11 cellular contexts compared by ENCODE assay signal in genomic region chr9:137303031-137303892, GRCh38. TPM values are rescaled to one million over a fixed set of nuclear protein-coding genes. Genes with fewer than 3 reads are reported as not detected.
DNase-seq lines count a peak whose midpoint lies in the region; ATAC-seq and TF ChIP-seq lines count a peak whose summit lies in the region.
"Had no signal": no experiment of that assay in that cellular context is flagged by ENCODE, and none has a peak within 500 bp of the region (broad histone marks: within the 10 kb centered on the region; RNA-seq: fewer than 3 reads in every experiment).

No MANE protein-coding gene starts in this region.

- peak; percentile 69 for DNase-seq in A673 (ENCODE audit: low spot score)
- no peak for DNase-seq in HCT116 (ENCODE audit: low read depth, low spot score)
- DNase-seq in dorsolateral prefrontal cortex, result peak in 1 of 10 donors; percentile 39
- no peak for DNase-seq in SKM-1 treated with dmso at 0.1 percent for 144 hours (lab: John Stamatoyannopoulos, UW; ENCODE audit: unreplicated experiment)
- DNase-seq: activated effector memory CD4-positive, alpha-beta T cell treated with Interleukin-2 at 50 U/mL for 16 hours had no signal

- H3K4me1 ChIP-seq in A673 (ENCODE audit: insufficient read depth, low read length, poor library complexity, severe bottlenecking) (peaks cover 54% of the 10 kb centered on the region), HCT116 (ENCODE audit: control insufficient read depth in 1 of 2, insufficient read depth in 2 of 2, low read length in 2 of 2) (peaks cover 11 to 53% of the 10 kb centered on the region in 2 experiments), mucosa of stomach (ENCODE audit: control insufficient read depth, insufficient read depth, low read length) (peaks cover 67% of the 10 kb centered on the region)

- H3K27ac ChIP-seq in A673 (ENCODE audit: low read depth, low read length, poor library complexity, severe bottlenecking) (peak overlapping the region; percentile 70), HCT116 (ENCODE audit: low read depth, low read length) (peak overlapping the region; percentile 61; the same call in 1 of the 2 replicates), dorsolateral prefrontal cortex (peak overlapping the region in 58 of 59 donors; percentile 15 to 91 (median 78))

- no peak for TF ChIP-seq POLR2A in HCT116 (IDR thresholded peaks at IDR 0.05; ENCODE audit: borderline replicate concordance, extremely low read depth, insufficient read depth, insufficient read length)

- H2AFZ ChIP-seq in HCT116 (ENCODE audit: low read depth, low read length, poor library complexity, severe bottlenecking), result no peak overlapping the region

- ATAC-seq in HCT116 (no peak), HG03354 (IDR thresholded peaks at IDR 0.05; ENCODE audit: poor library complexity, severe bottlenecking, unreplicated experiment) (no peak), HG02840 (IDR thresholded peaks at IDR 0.05; ENCODE audit: low FRiP score, unreplicated experiment) (no peak), HG03175 (IDR thresholded peaks at IDR 0.05; ENCODE audit: unreplicated experiment) (no peak)

- H3K4me2 ChIP-seq in HCT116 (ENCODE audit: low read length), result peak overlapping the region; percentile 66

- no peaks in the 10 kb centered on the region for H3K9me2 ChIP-seq in HCT116 (ENCODE audit: insufficient read depth)

- H3K4me3 ChIP-seq in A673 (ENCODE audit: low read depth, low read length, poor library complexity, severe bottlenecking) (peak overlapping the region; percentile 36), HCT116 (replicated peaks in 1 of 2; ENCODE audit: low read depth in 1 of 2, low read length in 2 of 2) (no peak overlapping the region; a peak in 2 of 4 replicates), dorsolateral prefrontal cortex (peak overlapping the region in 53 of 59 donors; percentile 30 to 69 (median 57)), mucosa of stomach (ENCODE audit: low read length) (no peak overlapping the region)

- peaks cover 17% of the 10 kb centered on the region for H3K79me2 ChIP-seq in HCT116 (ENCODE audit: insufficient read depth, low read length)

- POLR2A ChIA-PET in A673 (lab: Charles Lee; ENCODE audit: low non-redundant PET) (no interaction called here), HCT116 (lab: Charles Lee) (interaction anchor here (0.9 to 2.1 kb wide), 2 partner anchors 9 to 16 kb away, joined by 5 to 24 read pairs; no protein-coding TSS in a partner anchor)

- CTCF ChIA-PET in A673 (lab: Charles Lee), result interaction anchor here (0.6 to 1.3 kb wide), 2 partner anchors 96 to 120 kb away, joined by 4 to 8 read pairs; partner anchors contain the start of genes EXD3 and NOXA1
- CTCF ChIA-PET in HCT116 (lab: Charles Lee), result interaction anchor here (1.0 to 2.1 kb wide), 4 partner anchors 11 to 110 kb away, joined by 4 to 16 read pairs (median 6); no protein-coding TSS in a partner anchor

- H3K27me3 ChIP-seq in A673 (replicated peaks; ENCODE audit: insufficient read depth, low read depth, low read length, poor library complexity) (no peaks in the 10 kb centered on the region), HCT116 (ENCODE audit: insufficient read depth, low read length) (no peaks in the 10 kb centered on the region), dorsolateral prefrontal cortex (peaks cover 0 to 31% (median 4%) of the 10 kb centered on the region in 45 donors), mucosa of stomach (ENCODE audit: control insufficient read depth, insufficient read depth, low read length) (peaks cover 49% of the 10 kb centered on the region)

- H3K9ac ChIP-seq in HCT116 (ENCODE audit: low read length), result peak overlapping the region; percentile 56
- peak overlapping the region; percentile 53 for H3K9ac ChIP-seq in mucosa of stomach (ENCODE audit: low read length)

- H3K36me3 ChIP-seq in A673 (ENCODE audit: insufficient read depth, low read length, poor library complexity, severe bottlenecking) (no peaks in the 10 kb centered on the region), HCT116 (ENCODE audit: control insufficient read depth in 1 of 2, insufficient read depth in 2 of 2, low read length in 2 of 2) (no peaks in the 10 kb centered on the region), mucosa of stomach (ENCODE audit: control insufficient read depth, insufficient read depth, low read length) (no peaks in the 10 kb centered on the region)

- RAD21 ChIA-PET in HCT116 (lab: Charles Lee; ENCODE audit: low non-redundant PET in 1 of 2, low total read pairs in 2 of 2, uncharacterized antibody in 2 of 2, unreplicated experiment in 2 of 2), result no interaction called here

- TF ChIP-seq CTCF in A673 (conservative IDR thresholded peaks at IDR 0.05; ENCODE audit: low read depth, low read length), result no peak
- TF ChIP-seq CTCF in HCT116 (IDR thresholded peaks at IDR 0.05 in 2 of 3, conservative IDR thresholded peaks at IDR 0.05 in 1 of 3; ENCODE audit: borderline replicate concordance in 1 of 3, insufficient read depth in 1 of 3, low read depth in 2 of 3, low read length in 2 of 3), result no peak
- TF ChIP-seq CTCF in dorsolateral prefrontal cortex (IDR thresholded peaks at IDR 0.05 in 54 of 56, conservative IDR thresholded peaks at IDR 0.05 in 2 of 56; ENCODE audit: low read depth in 1 of 56, partially characterized antibody in 56 of 56), result no peak

- intact Hi-C loops in A673 (cut with micrococcal nuclease; ENCODE audit: unreplicated experiment), result no loop called here
- intact Hi-C loops in HCT116 (cut with micrococcal nuclease), result no loop called here
- intact Hi-C loops in dorsolateral prefrontal cortex (cut with DNase I), result no loop called here

- TF ChIP-seq RAD21 in HCT116 (IDR thresholded peaks at IDR 0.05; ENCODE audit: low read depth), result no peak

- BruUV-seq in A673 (replicated peaks; lab: Mats Ljungman, UMichigan) (no TSS peak), HCT116 (replicated peaks; lab: Mats Ljungman, UMichigan) (no TSS peak)

- H4K20me1 ChIP-seq in HCT116 (ENCODE audit: insufficient read depth), result peaks cover 2% of the 10 kb centered on the region; the same call in 1 of the 2 replicates

- no peaks in the 10 kb centered on the region for H3K9me3 ChIP-seq in A673 (ENCODE audit: low read depth, low read length, poor library complexity, severe bottlenecking)
- H3K9me3 ChIP-seq in HCT116 (ENCODE audit: control insufficient read depth in 1 of 2, insufficient read depth in 1 of 2, low read depth in 1 of 2, low read length in 2 of 2), result no peaks in the 10 kb centered on the region
- H3K9me3 ChIP-seq in mucosa of stomach (ENCODE audit: control insufficient read depth, low read length), result no peaks in the 10 kb centered on the region

TF ChIP-seq in HCT116, 20 proteins besides CTCF, POLR2A, EP300 and RAD21:
- TF ChIP-seq JUND (IDR thresholded peaks at IDR 0.05) (no peak), ATF3 (IDR thresholded peaks at IDR 0.05) (no peak), ELF1 (IDR thresholded peaks at IDR 0.05; ENCODE audit: borderline replicate concordance, low read depth) (no peak), EZH2phosphoT487 (IDR thresholded peaks at IDR 0.05; ENCODE audit: borderline replicate concordance) (no peak), ZNF274 (IDR thresholded peaks at IDR 0.05; ENCODE audit: low read depth, low read length) (no peak), CEBPB (IDR thresholded peaks at IDR 0.05; ENCODE audit: low read depth) (no peak), SP1 (IDR thresholded peaks at IDR 0.05; ENCODE audit: low read depth) (no peak), ZFX (IDR thresholded peaks at IDR 0.05) (no peak), SRF (IDR thresholded peaks at IDR 0.05; ENCODE audit: low read depth) (no peak), POLR2AphosphoS5 (IDR thresholded peaks at IDR 0.05; ENCODE audit: low read depth, low read length) (no peak), FOSL1 (IDR thresholded peaks at IDR 0.05; ENCODE audit: low read depth) (no peak), TCF7L2 (IDR thresholded peaks at IDR 0.05; ENCODE audit: borderline replicate concordance, extremely low read depth, insufficient read depth, insufficient read length) (no peak), SIN3A (IDR thresholded peaks at IDR 0.05; ENCODE audit: low read depth) (no peak), EZH2 (IDR thresholded peaks at IDR 0.05) (no peak)
- TF ChIP-seq, protein P1, sequence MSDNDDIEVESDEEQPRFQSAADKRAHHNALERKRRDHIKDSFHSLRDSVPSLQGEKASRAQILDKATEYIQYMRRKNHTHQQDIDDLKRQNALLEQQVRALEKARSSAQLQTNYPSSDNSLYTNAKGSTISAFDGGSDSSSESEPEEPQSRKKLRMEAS (IDR thresholded peaks at IDR 0.05), result no peak

RNA-seq across cellular contexts. Expression of gene NRARP, which starts 1.2 kb away (rescaled TPM):
- 7.4 and 8.9 TPM in 2 replicates for total RNA-seq in A673 (2021)
- total RNA-seq in HCT116 (2021; ENCODE audit: unreplicated experiment), result 22.2 TPM
- 5.9 and 7.2 TPM in 2 replicates for polyA plus RNA-seq in HCT116 (2012)
- total RNA-seq in dorsolateral prefrontal cortex, result 10 to 100 TPM in 47 of 120 experiments, 1 to 10 TPM in 73; 4.6 to 17.2 (median 9.3) TPM
- total RNA-seq: LHCN-M2 had no signal

RNA-seq across cellular contexts. Expression of gene TOR4A, which starts 25.7 kb away (rescaled TPM):
- total RNA-seq in A673 (2021) (0.82 and 1.4 TPM in 2 replicates), HCT116 (2021; ENCODE audit: unreplicated experiment) (34.0 TPM), dorsolateral prefrontal cortex (1 to 10 TPM in 106 of 120 experiments, under 1 TPM in 14; 0.75 to 5.2 (median 1.7) TPM)
- polyA plus RNA-seq in HCT116 (2012), result 21.6 and 22.8 TPM in 2 replicates

RNA-seq across cellular contexts. Expression of gene NELFB, which starts 48.1 kb away (rescaled TPM):
- total RNA-seq in A673 (2021), result 72.6 and 78.1 TPM in 2 replicates
- 86.4 TPM for total RNA-seq in HCT116 (2021; ENCODE audit: unreplicated experiment)
- 85.5 and 92.1 TPM in 2 replicates for polyA plus RNA-seq in HCT116 (2012)
- total RNA-seq in dorsolateral prefrontal cortex, result 100 to 1,000 TPM in 1 of 120 experiments, 10 to 100 TPM in 119; 50.4 to 106 (median 64.4) TPM

RNA-seq across cellular contexts. Expression of gene STPG3, which starts 52.2 kb away (rescaled TPM):
- total RNA-seq in A673 (2021) (0.35 TPM in 1 of 2 replicates, not detected in the other), HCT116 (2021; ENCODE audit: unreplicated experiment) (not detected), dorsolateral prefrontal cortex (not detected)
- 0.40 TPM in 2 replicates for polyA plus RNA-seq in HCT116 (2012)
- total RNA-seq: LHCN-M2, renal cortical epithelial cell had no signal

Comparison
In these comparisons a context has a peak if more than half of its experiments do, and no peak if none do; other contexts are left out.
1. H3K4me3 ChIP-seq: peak in A673 (single experiment) and dorsolateral prefrontal cortex (53 of 59); none in HCT116 (0 of 2) and mucosa of stomach (single experiment).
2. Peak in every context shown above with its lines, with median percentiles within 50 percentile points of each other: H3K27ac ChIP-seq.